In the genomic region with DNA sequence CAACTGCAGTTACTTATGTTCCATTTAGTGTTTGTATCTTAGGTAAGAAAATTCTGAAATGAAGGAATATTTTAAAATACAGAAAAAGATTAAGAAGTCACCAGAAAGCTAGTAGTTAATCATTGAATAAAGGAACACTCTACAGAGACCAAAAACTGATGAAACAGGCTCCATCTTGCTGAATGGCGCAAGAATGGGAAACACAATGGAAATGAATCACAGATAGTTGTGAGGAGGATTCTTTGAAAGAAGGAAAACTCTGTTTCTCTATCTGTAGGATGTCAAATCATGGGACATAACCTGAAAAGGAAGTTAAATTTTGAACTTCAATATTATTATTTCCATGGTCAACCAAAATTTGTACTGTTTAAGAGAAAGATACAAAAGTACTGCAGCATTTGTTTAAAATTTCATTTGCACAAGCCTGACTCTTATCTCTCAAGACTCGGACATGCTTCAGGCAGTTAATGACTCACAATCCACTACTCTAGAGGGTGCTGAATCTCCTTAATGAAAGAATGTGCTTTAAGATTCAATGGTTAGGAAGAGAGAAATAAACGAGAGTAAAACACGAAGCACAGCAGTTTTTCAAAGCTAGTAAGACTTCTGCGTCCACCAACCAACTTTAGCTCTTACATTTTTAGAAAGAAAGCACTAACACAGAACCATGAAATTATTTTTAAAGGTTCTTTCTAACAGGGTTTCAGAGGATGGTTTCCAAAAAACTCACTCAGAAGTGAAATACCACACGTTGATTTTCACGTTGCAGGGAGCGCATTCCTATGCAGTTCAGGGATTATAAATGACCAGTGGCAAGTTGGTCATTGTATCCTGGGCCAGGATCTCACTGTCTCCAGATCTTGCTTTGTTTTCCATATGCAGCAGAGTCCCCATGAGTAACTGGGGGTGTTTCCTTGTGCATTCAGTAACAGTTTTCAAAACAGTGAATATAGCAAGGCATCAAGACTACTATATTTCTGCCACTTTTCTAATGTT, we compare ENCODE assay signal across 14 cellular contexts.
DNase-seq lines count a peak whose midpoint lies in the region; TF ChIP-seq lines count a peak whose summit lies in the region.
"Had no signal": no experiment of that assay in that cellular context is flagged by ENCODE, and none has a peak within 500 bp of the region (broad histone marks: within the 10 kb centered on the region; RNA-seq: fewer than 3 reads in every experiment).

No MANE protein-coding gene starts in this region.

- 44 to 55% methylated on average over 3 to 8 of the region's 8 CpGs for WGBS in endodermal cell (ENCODE audit: insufficient coverage in 1 of 2, insufficient read length in 1 of 2), 2 experiments

- peaks cover 18% of the 10 kb centered on the region for H3K27me3 Mint-ChIP-seq in endodermal cell (ENCODE audit: insufficient read depth)

- DNase-seq in A172 (ENCODE audit: low spot score): peak; percentile 38
- DNase-seq in endodermal cell: no peak
- DNase-seq in kidney tubule cell (ENCODE audit: low spot score): peak; percentile 78
- DNase-seq in NCI-H1048 (lab: John Stamatoyannopoulos, UW): no peak
- no peak for DNase-seq in NCI-H2196 treated with DMSO at 0.1 percent for 48 hours (lab: John Stamatoyannopoulos, UW; ENCODE audit: unreplicated experiment)
- DNase-seq in HuH-7.5 (ENCODE audit: low spot score): no peak
- DNase-seq in stimulated activated CD8-positive, alpha-beta memory T cell treated with anti-CD3 and anti-CD28 coated beads, Interleukin-4, amount 100 ng/mL, for 48 hours: no peak
- DNase-seq: activated naive CD4-positive, alpha-beta T cell; CD8-positive, alpha-beta memory T cell; GDM1; nephron progenitor cell; stimulated activated naive CD4-positive, alpha-beta T cell had no signal

- H3F3A ChIP-seq in Loucy (ENCODE audit: low read depth): peaks cover 6% of the 10 kb centered on the region; the same call in 1 of the 2 replicates

- peaks cover 16% of the 10 kb centered on the region for H3K4me1 Mint-ChIP-seq in endodermal cell

- 0 out of 2 replicates have a peak overlapping the region, but pooled peaks have one; percentile 19 for H2AFZ ChIP-seq in Loucy (ENCODE audit: low read length)

- peaks cover 11% of the 10 kb centered on the region for H3K4me1 ChIP-seq in Loucy (ENCODE audit: insufficient read depth, low read length, poor library complexity, severe bottlenecking)
- H3K4me1 ChIP-seq in endodermal cell (ENCODE audit: control insufficient read depth, insufficient read depth, low read length): peaks cover 12% of the 10 kb centered on the region
- H3K4me1 ChIP-seq: breast epithelium had no signal

- no peak overlapping the region for H3K4me3 Mint-ChIP-seq in endodermal cell
- H3K4me3 Mint-ChIP-seq: CD8-positive, alpha-beta memory T cell; nephron progenitor cell had no signal

- H3K9me3 ChIP-seq in Loucy (ENCODE audit: insufficient read depth, low read depth, low read length) (no peaks in the 10 kb centered on the region), endodermal cell (ENCODE audit: control insufficient read depth, low read length) (no peaks in the 10 kb centered on the region)
- H3K9me3 ChIP-seq: breast epithelium had no signal

- H3K27ac ChIP-seq in endodermal cell (ENCODE audit: low read depth, low read length): peak overlapping the region; percentile 13
- H3K27ac ChIP-seq: breast epithelium had no signal

- H3K4me2 ChIP-seq in Loucy (ENCODE audit: low read depth, low read length, poor library complexity, severe bottlenecking): no peak overlapping the region

- H3K36me3 ChIP-seq in Loucy (ENCODE audit: insufficient read depth, low read length) (no peaks in the 10 kb centered on the region), endodermal cell (ENCODE audit: control insufficient read depth, insufficient read depth, low read length) (no peaks in the 10 kb centered on the region)
- H3K36me3 ChIP-seq: breast epithelium had no signal

- TF ChIP-seq CTCF in Loucy (conservative IDR thresholded peaks at IDR 0.05; ENCODE audit: low read length): no peak
- no peak for TF ChIP-seq CTCF in endodermal cell (conservative IDR thresholded peaks at IDR 0.05)

- no peaks in the 10 kb centered on the region for H4K20me1 ChIP-seq in Loucy (ENCODE audit: insufficient read depth, low read length, poor library complexity, severe bottlenecking)

- no peaks in the 10 kb centered on the region for H3K79me2 ChIP-seq in Loucy (ENCODE audit: insufficient read depth, low read length)

- H3K27ac Mint-ChIP-seq in endodermal cell: peak overlapping the region; percentile 56
- H3K27ac Mint-ChIP-seq: CD8-positive, alpha-beta memory T cell; nephron progenitor cell had no signal

- H3K4me3 ChIP-seq in Loucy (ENCODE audit: low read length, poor library complexity, severe bottlenecking): no peak overlapping the region
- H3K4me3 ChIP-seq in endodermal cell (ENCODE audit: low read length): peak overlapping the region; percentile 34
- H3K4me3 ChIP-seq: breast epithelium had no signal

- H3K27me3 ChIP-seq in Loucy (ENCODE audit: insufficient read depth, low read length, poor library complexity, severe bottlenecking): no peaks in the 10 kb centered on the region
- no peaks in the 10 kb centered on the region for H3K27me3 ChIP-seq in endodermal cell (ENCODE audit: control insufficient read depth, insufficient read depth, low read length, poor library complexity, severe bottlenecking)
- H3K27me3 ChIP-seq: breast epithelium had no signal

- H3K9me2 ChIP-seq in Loucy (replicated peaks; ENCODE audit: low read depth, low read length): no peaks in the 10 kb centered on the region

- H3K36me3 Mint-ChIP-seq in endodermal cell (ENCODE audit: low read depth): no peaks in the 10 kb centered on the region
- H3K36me3 Mint-ChIP-seq: CD8-positive, alpha-beta memory T cell had no signal

- H3K9ac ChIP-seq in Loucy (ENCODE audit: low read depth, low read length, poor library complexity, severe bottlenecking): no peak overlapping the region
- H3K9ac ChIP-seq in endodermal cell (ENCODE audit: extremely low read depth, low read length, poor library complexity, severe bottlenecking): peak overlapping the region; percentile 14

- no peaks in the 10 kb centered on the region for H3K9me3 Mint-ChIP-seq in endodermal cell
- H3K9me3 Mint-ChIP-seq: CD8-positive, alpha-beta memory T cell; nephron progenitor cell had no signal

Comparison
In these comparisons a context has a peak if more than half of its experiments do, and no peak if none do; other contexts are left out.
1. DNase-seq: peak in A172 (single experiment) and kidney tubule cell (single experiment); none in endodermal cell (single experiment), NCI-H1048 (single experiment), NCI-H2196 treated with DMSO at 0.1 percent for 48 hours (single experiment), HuH-7.5 (single experiment) and stimulated activated CD8-positive, alpha-beta memory T cell treated with anti-CD3 and anti-CD28 coated beads, Interleukin-4, amount 100 ng/mL, for 48 hours (single experiment).